ENCODE assay signal across 8 cellular contexts in the genomic region with DNA sequence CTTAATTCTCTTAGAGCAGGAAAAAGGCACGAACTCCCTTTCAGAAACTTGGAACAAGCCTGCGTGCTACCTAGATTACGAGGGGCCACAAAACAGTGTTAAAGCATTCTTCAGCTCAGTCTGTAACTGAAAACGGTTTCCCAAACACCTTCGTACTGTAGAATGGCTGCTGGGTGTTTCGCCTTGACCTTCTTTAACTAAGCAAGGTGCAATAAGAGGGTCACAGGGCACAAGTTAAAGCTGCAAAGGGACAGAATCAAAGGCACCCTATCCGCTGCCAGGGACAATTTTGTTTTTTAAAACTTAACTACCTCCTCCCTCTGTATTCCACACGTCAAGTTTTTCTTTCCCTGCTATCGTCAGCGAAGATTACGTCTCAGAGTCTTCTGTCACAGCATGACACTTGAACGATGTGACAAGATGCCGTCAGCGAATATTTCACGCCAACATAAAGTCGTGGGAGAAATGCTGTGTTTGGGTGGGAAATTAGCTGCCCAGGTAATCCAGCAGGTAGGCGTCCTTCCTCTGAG. TPM values are rescaled to one million over a fixed set of nuclear protein-coding genes. Genes with fewer than 3 reads are reported as not detected.
DNase-seq lines count a peak whose midpoint lies in the region; ATAC-seq, FAIRE-seq and TF ChIP-seq lines count a peak whose summit lies in the region.
"Had no signal": no experiment of that assay in that cellular context is flagged by ENCODE, and none has a peak within 500 bp of the region (broad histone marks: within the 10 kb centered on the region; RNA-seq: fewer than 3 reads in every experiment).

No MANE protein-coding gene starts in this region.

- H4K20me1 ChIP-seq in PC-3 (ENCODE audit: low read length): peaks cover 11% of the 10 kb centered on the region; the same call in 1 of the 2 replicates

- H2AFZ ChIP-seq in PC-3 (ENCODE audit: low read length): peak overlapping the region; percentile 86

- H3K9ac ChIP-seq in PC-3 (ENCODE audit: low read length) (peak overlapping the region; percentile 90), liver (ENCODE audit: low read depth in 1 of 2, low read length in 2 of 2) (peak overlapping the region; percentile 100)

- H3K9me3 ChIP-seq in PC-3 (ENCODE audit: low read length): no peaks in the 10 kb centered on the region
- no peaks in the 10 kb centered on the region for H3K9me3 ChIP-seq in liver (ENCODE audit: control insufficient read depth in 4 of 4, low read length in 3 of 4)
- no peaks in the 10 kb centered on the region for H3K9me3 ChIP-seq in suprapubic skin

- H3K4me2 ChIP-seq in PC-3 (ENCODE audit: low read length): peak overlapping the region; percentile 88

- BruUV-seq in PC-3 (replicated peaks; lab: Mats Ljungman, UMichigan): TSS peak; percentile 55

- H3K9me2 ChIP-seq in PC-3 (replicated peaks; ENCODE audit: low read length): no peaks in the 10 kb centered on the region

- TF ChIP-seq CTCF in GM06990 (IDR thresholded peaks at IDR 0.05; ENCODE audit: insufficient read depth, low read length, poor library complexity, severe bottlenecking) (no peak), PC-3 (conservative IDR thresholded peaks at IDR 0.05; ENCODE audit: low read depth, low read length) (no peak), bronchial epithelial cell (IDR thresholded peaks at IDR 0.05; ENCODE audit: insufficient read depth, low read length, severe bottlenecking) (no peak), liver (IDR thresholded peaks at IDR 0.05; ENCODE audit: low read depth, low read length, missing input control) (no peak), suprapubic skin (IDR thresholded peaks at IDR 0.05) (no peak)

- H3K4me1 ChIP-seq in PC-3 (ENCODE audit: insufficient read depth, low read length) (peaks cover 34% of the 10 kb centered on the region), liver (ENCODE audit: control insufficient read depth in 4 of 4, insufficient read depth in 4 of 4, low read length in 3 of 4) (peaks cover 3 to 34% (median 18%) of the 10 kb centered on the region in 4 donors), suprapubic skin (peaks cover 38% of the 10 kb centered on the region)

- WGBS in liver: under 1% methylated on average over 17 of the region's 17 CpGs
- WGBS in suprapubic skin: 1% methylated on average over 17 of the region's 17 CpGs

- H3K27ac ChIP-seq in PC-3 (ENCODE audit: low read length) (peak overlapping the region; percentile 52), liver (ENCODE audit: low read depth in 1 of 2, low read length in 2 of 2) (peak overlapping the region; percentile 98 to 99), suprapubic skin (peak overlapping the region; percentile 88)

- no peak for TF ChIP-seq EP300 in suprapubic skin (IDR thresholded peaks at IDR 0.05)

- no peaks in the 10 kb centered on the region for H3F3A ChIP-seq in PC-3 (ENCODE audit: low read length, unreplicated experiment)

- ATAC-seq in PC-3: 0 out of 2 replicates have a peak, but pooled peaks have one; percentile 0

- no peak for TF ChIP-seq POLR2A in suprapubic skin (IDR thresholded peaks at IDR 0.05)

- TF ChIP-seq RAD21 in liver (IDR thresholded peaks at IDR 0.05): no peak

- POLR2A ChIA-PET in PC-3 (lab: Charles Lee; ENCODE audit: unreplicated experiment): no interaction called here

- FAIRE-seq in bronchial epithelial cell (lab: Jason Lieb, UNC): no peak
- FAIRE-seq: colon had no signal

- H3K79me2 ChIP-seq in PC-3 (ENCODE audit: low read length): peaks cover 36% of the 10 kb centered on the region

- CTCF ChIA-PET in PC-3 (lab: Charles Lee): interaction anchor here (0.6 to 2.1 kb wide), 3 partner anchors 54 to 89 kb away, joined by 4 to 7 read pairs (median 6); a partner anchor contains a TSS

- no peaks in the 10 kb centered on the region; the same call in 1 of the 2 replicates for H3K27me3 ChIP-seq in GM06990 (replicated peaks; ENCODE audit: control insufficient read depth, insufficient read depth, low read length)
- no peaks in the 10 kb centered on the region for H3K27me3 ChIP-seq in H7 (ENCODE audit: control insufficient read depth, insufficient read depth, low read length)
- no peaks in the 10 kb centered on the region for H3K27me3 ChIP-seq in PC-3 (ENCODE audit: low read length)
- H3K27me3 ChIP-seq in bronchial epithelial cell (ENCODE audit: control insufficient read depth, insufficient read depth, low read length): peaks cover 5% of the 10 kb centered on the region
- H3K27me3 ChIP-seq in liver (ENCODE audit: control insufficient read depth in 4 of 4, insufficient read depth in 4 of 4, low read length in 3 of 4): peaks cover 0 to 2% (median 0%) of the 10 kb centered on the region in 4 donors
- H3K27me3 ChIP-seq in suprapubic skin: peaks cover 7% of the 10 kb centered on the region

- DNase-seq in GM06990 (ENCODE audit: extremely low read depth, insufficient read length) (peak; percentile 16), H7 (peak; percentile 16), PC-3 (no peak), bronchial epithelial cell (ENCODE audit: low read depth) (peak; percentile 22), suprapubic skin (ENCODE audit: low spot score in 2 of 2) (no peak), NCI-H1105 (lab: John Stamatoyannopoulos, UW) (no peak)

- no peaks in the 10 kb centered on the region for H3K36me3 ChIP-seq in GM06990 (ENCODE audit: control insufficient read depth, insufficient read depth, low read length)
- no peaks in the 10 kb centered on the region; the same call in 1 of the 2 replicates for H3K36me3 ChIP-seq in H7 (replicated peaks; ENCODE audit: control insufficient read depth, insufficient read depth, low read length)
- peaks cover 9% of the 10 kb centered on the region for H3K36me3 ChIP-seq in PC-3 (ENCODE audit: low read depth, low read length)
- no peaks in the 10 kb centered on the region for H3K36me3 ChIP-seq in bronchial epithelial cell (ENCODE audit: control insufficient read depth, insufficient read depth, low read length)
- H3K36me3 ChIP-seq in liver (ENCODE audit: control insufficient read depth in 4 of 4, insufficient read depth in 3 of 4, low read depth in 1 of 4, low read length in 3 of 4): peaks cover 2 to 9% (median 3%) of the 10 kb centered on the region in 4 donors
- H3K36me3 ChIP-seq in suprapubic skin: peaks cover 11% of the 10 kb centered on the region

- intact Hi-C loops in PC-3 (cut with micrococcal nuclease): loop anchor here (1.0 kb wide), 3 partner anchors 9 to 54 kb away; a partner anchor contains a TSS

- H3K4me3 ChIP-seq in GM06990 (replicated peaks; ENCODE audit: low read depth, low read length) (peak overlapping the region; percentile 85), H7 (ENCODE audit: insufficient read depth, low read depth, low read length) (peak overlapping the region; percentile 72), PC-3 (ENCODE audit: low read length) (peak overlapping the region; percentile 85), bronchial epithelial cell (ENCODE audit: low read depth, low read length) (peak overlapping the region; percentile 79), liver (ENCODE audit: low read depth in 1 of 3, low read length in 3 of 3) (peak overlapping the region; percentile 99 to 100 (median 100)), suprapubic skin (peak overlapping the region; percentile 75)

TF ChIP-seq in liver, 16 proteins besides CTCF, POLR2A, EP300 and RAD21 (continues in another document):
- TF ChIP-seq EGR1 (IDR thresholded peaks at IDR 0.05; ENCODE audit: low read depth in 2 of 2) (no peak), TAF1 (conservative IDR thresholded peaks at IDR 0.05) (no peak), SP1 (IDR thresholded peaks at IDR 0.05) (no peak)
- TF ChIP-seq, protein P1, sequence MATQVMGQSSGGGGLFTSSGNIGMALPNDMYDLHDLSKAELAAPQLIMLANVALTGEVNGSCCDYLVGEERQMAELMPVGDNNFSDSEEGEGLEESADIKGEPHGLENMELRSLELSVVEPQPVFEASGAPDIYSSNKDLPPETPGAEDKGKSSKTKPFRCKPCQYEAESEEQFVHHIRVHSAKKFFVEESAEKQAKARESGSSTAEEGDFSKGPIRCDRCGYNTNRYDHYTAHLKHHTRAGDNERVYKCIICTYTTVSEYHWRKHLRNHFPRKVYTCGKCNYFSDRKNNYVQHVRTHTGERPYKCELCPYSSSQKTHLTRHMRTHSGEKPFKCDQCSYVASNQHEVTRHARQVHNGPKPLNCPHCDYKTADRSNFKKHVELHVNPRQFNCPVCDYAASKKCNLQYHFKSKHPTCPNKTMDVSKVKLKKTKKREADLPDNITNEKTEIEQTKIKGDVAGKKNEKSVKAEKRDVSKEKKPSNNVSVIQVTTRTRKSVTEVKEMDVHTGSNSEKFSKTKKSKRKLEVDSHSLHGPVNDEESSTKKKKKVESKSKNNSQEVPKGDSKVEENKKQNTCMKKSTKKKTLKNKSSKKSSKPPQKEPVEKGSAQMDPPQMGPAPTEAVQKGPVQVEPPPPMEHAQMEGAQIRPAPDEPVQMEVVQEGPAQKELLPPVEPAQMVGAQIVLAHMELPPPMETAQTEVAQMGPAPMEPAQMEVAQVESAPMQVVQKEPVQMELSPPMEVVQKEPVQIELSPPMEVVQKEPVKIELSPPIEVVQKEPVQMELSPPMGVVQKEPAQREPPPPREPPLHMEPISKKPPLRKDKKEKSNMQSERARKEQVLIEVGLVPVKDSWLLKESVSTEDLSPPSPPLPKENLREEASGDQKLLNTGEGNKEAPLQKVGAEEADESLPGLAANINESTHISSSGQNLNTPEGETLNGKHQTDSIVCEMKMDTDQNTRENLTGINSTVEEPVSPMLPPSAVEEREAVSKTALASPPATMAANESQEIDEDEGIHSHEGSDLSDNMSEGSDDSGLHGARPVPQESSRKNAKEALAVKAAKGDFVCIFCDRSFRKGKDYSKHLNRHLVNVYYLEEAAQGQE (IDR thresholded peaks at IDR 0.05): no peak

RNA-seq across cellular contexts. Expression of a gene that starts 0.6 kb away (rescaled TPM):
- total RNA-seq in H7 (2014; rRNA removed; shearing (Covaris generic)): 7.0 and 9.2 TPM in 2 replicates
- 7.9 and 10.0 TPM in 2 replicates for total RNA-seq in PC-3 (2014; rRNA removed)
- 15.4 and 16.3 TPM in 2 replicates for total RNA-seq in bronchial epithelial cell
- 10 to 100 TPM; 13.0 to 23.6 TPM for total RNA-seq in liver
- polyA plus RNA-seq in liver: 1 to 10 TPM; 8.8 to 9.1 TPM
- 10 to 100 TPM in 1 of 4 donors, 1 to 10 TPM in 3; 6.4 to 13.7 (median 8.4) TPM for total RNA-seq in suprapubic skin

RNA-seq across cellular contexts. Expression of a gene that starts 29.8 kb away (rescaled TPM):
- 28.8 and 44.2 TPM in 2 replicates for total RNA-seq in H7 (2014; rRNA removed; shearing (Covaris generic))
- total RNA-seq in PC-3 (2014; rRNA removed) (22.7 and 27.2 TPM in 2 replicates), bronchial epithelial cell (1.6 and 3.3 TPM in 2 replicates), liver (10 to 100 TPM in 1 of 2 donors, 1 to 10 TPM in 1; 5.1 to 11.0 TPM), suprapubic skin (1 to 10 TPM; 2.5 to 7.5 (median 4.5) TPM)
- polyA plus RNA-seq in liver: 10 to 100 TPM in 1 of 2 donors, 1 to 10 TPM in 1; 8.2 to 15.5 TPM

RNA-seq across cellular contexts. Expression of a gene that starts 54.1 kb away (rescaled TPM):
- total RNA-seq in H7 (2014; rRNA removed; shearing (Covaris generic)): 126 and 169 TPM in 2 replicates
- total RNA-seq in PC-3 (2014; rRNA removed): 34.6 and 42.2 TPM in 2 replicates
- total RNA-seq in bronchial epithelial cell: 7.4 and 7.9 TPM in 2 replicates
- total RNA-seq in liver: 1 to 10 TPM in 1 of 2 donors, under 1 TPM in 1; 0.75 to 1.2 TPM
- polyA plus RNA-seq in liver: 1 to 10 TPM; 1.2 to 2.8 TPM
- 1 to 10 TPM; 3.2 to 7.3 (median 4.9) TPM for total RNA-seq in suprapubic skin

RNA-seq across cellular contexts. Expression of a gene that starts 54.2 kb away (rescaled TPM):
- total RNA-seq in H7 (2014; rRNA removed; shearing (Covaris generic)): 4.5 and 5.6 TPM in 2 replicates
- total RNA-seq in PC-3 (2014; rRNA removed): 7.8 and 12.4 TPM in 2 replicates
- total RNA-seq in bronchial epithelial cell: 3.2 and 4.0 TPM in 2 replicates
- 1 to 10 TPM; 4.2 to 4.6 TPM for total RNA-seq in liver
- polyA plus RNA-seq in liver: 1 to 10 TPM; 2.6 to 3.7 TPM
- total RNA-seq in suprapubic skin: 10 to 100 TPM in 2 of 4 donors, 1 to 10 TPM in 2; 6.0 to 10.3 (median 9.9) TPM

Comparison
In these comparisons a context has a peak if more than half of its experiments do, and no peak if none do; other contexts are left out.
1. DNase-seq: peak in GM06990 (single experiment), H7 (single experiment) and bronchial epithelial cell (single experiment); none in PC-3 (single experiment), suprapubic skin (0 of 2) and NCI-H1105 (single experiment).
2. Peak in every context shown above with its lines, with median percentiles within 50 percentile points of each other: H3K4me3 ChIP-seq and H3K27ac ChIP-seq.